ENCODE assay signal across 8 cellular contexts in genomic region chr1:37811027-37811655, GRCh38. TPM values are rescaled to one million over a fixed set of nuclear protein-coding genes. Genes with fewer than 3 reads are reported as not detected.
DNase-seq lines count a peak whose midpoint lies in the region; ATAC-seq and TF ChIP-seq lines count a peak whose summit lies in the region.

No MANE protein-coding gene starts in this region.

- peak; percentile 88 for TF ChIP-seq CTCF in WERI-Rb-1 (IDR thresholded peaks at IDR 0.05; ENCODE audit: low read depth, low read length)
- TF ChIP-seq CTCF in breast epithelium (IDR thresholded peaks at IDR 0.05), result peak; percentile 8 to 45 (median 39)

- H3K9me3 ChIP-seq in WERI-Rb-1 (ENCODE audit: severe bottlenecking), result no peaks in the 10 kb centered on the region
- no peaks in the 10 kb centered on the region for H3K9me3 ChIP-seq in breast epithelium

- DNase-seq in Ammon's horn (ENCODE audit: low spot score) (peak; percentile 76), H7 (peak; percentile 83), NCI-H2227 treated with DMSO at 0.1 percent for 48 hours (lab: John Stamatoyannopoulos, UW) (peak; percentile 82), WERI-Rb-1 (peak; percentile 77), breast epithelium (ENCODE audit: low spot score in 2 of 2) (peak; percentile 42 to 71), islet precursor cell (peak; percentile 85)
- DNase-seq in stimulated activated CD4-positive, alpha-beta T cell treated with anti-CD3 and anti-CD28 coated beads, Interleukin-4, amount 100 ng/mL, for 24 hours, result peak; percentile 69

- no peak overlapping the region for H3K4me3 ChIP-seq in H7 (ENCODE audit: insufficient read depth, low read depth, low read length)
- H3K4me3 ChIP-seq in WERI-Rb-1 (ENCODE audit: low read depth, low read length), result no peak overlapping the region
- H3K4me3 ChIP-seq in breast epithelium, result no peak overlapping the region

- H3K27ac ChIP-seq in WERI-Rb-1 (no peak overlapping the region), breast epithelium (no peak overlapping the region)

- ATAC-seq in GM18511 (IDR thresholded peaks at IDR 0.05; ENCODE audit: unreplicated experiment), result no peak

- TF ChIP-seq POLR2A in breast epithelium (IDR thresholded peaks at IDR 0.05), result no peak

- intact Hi-C loops in breast epithelium (cut with DNase I; ENCODE audit: low total_unique reads), result no loop called here

- no peaks in the 10 kb centered on the region for H3K27me3 ChIP-seq in H7 (ENCODE audit: control insufficient read depth, insufficient read depth, low read length)
- H3K27me3 ChIP-seq in WERI-Rb-1 (ENCODE audit: insufficient read depth, low read depth, severe bottlenecking), result no peaks in the 10 kb centered on the region
- H3K27me3 ChIP-seq in breast epithelium, result no peaks in the 10 kb centered on the region

- H3K36me3 ChIP-seq in H7 (replicated peaks; ENCODE audit: control insufficient read depth, insufficient read depth, low read length) (peaks cover 9% of the 10 kb centered on the region), WERI-Rb-1 (peaks cover 29% of the 10 kb centered on the region), breast epithelium (peaks cover 2% of the 10 kb centered on the region)

- peaks cover 4 to 14% of the 10 kb centered on the region in 2 donors for H3K4me1 ChIP-seq in breast epithelium

RNA-seq across cellular contexts. Expression of gene YRDC, which starts 3.1 kb away (rescaled TPM):
- 54.3 and 61.8 TPM in 2 replicates for total RNA-seq in H7 (2014; rRNA removed; shearing (Covaris generic))
- 10 to 100 TPM; 11.6 to 19.3 (median 12.5) TPM for total RNA-seq in breast epithelium

RNA-seq across cellular contexts. Expression of gene C1orf122, which starts 3.6 kb away (rescaled TPM):
- 70.5 and 94.7 TPM in 2 replicates for total RNA-seq in H7 (2014; rRNA removed; shearing (Covaris generic))
- total RNA-seq in breast epithelium, result 10 to 100 TPM; 58.5 to 64.6 (median 58.9) TPM

RNA-seq across cellular contexts. Expression of gene MANEAL, which starts 17.5 kb away (rescaled TPM):
- total RNA-seq in H7 (2014; rRNA removed; shearing (Covaris generic)), result 9.9 and 11.6 TPM in 2 replicates
- 1 to 10 TPM in 2 of 3 donors, under 1 TPM in 1; 0.64 to 3.7 (median 2.9) TPM for total RNA-seq in breast epithelium

RNA-seq across cellular contexts. Expression of gene EPHA10, which starts 46.2 kb away (rescaled TPM):
- total RNA-seq in H7 (2014; rRNA removed; shearing (Covaris generic)), result 0.15 and 0.21 TPM in 2 replicates
- 1 to 10 TPM in 1 of 3 donors, under 1 TPM in 1, not detected in 1; 0.73 to 2.6 TPM for total RNA-seq in breast epithelium

RNA-seq across cellular contexts. Expression of gene MTF1, which starts 48.3 kb away (rescaled TPM):
- 2.7 and 2.9 TPM in 2 replicates for total RNA-seq in H7 (2014; rRNA removed; shearing (Covaris generic))
- total RNA-seq in breast epithelium, result 1 to 10 TPM; 4.9 to 5.3 (median 5.0) TPM
